Comparison of ENCODE assay signal across 9 cellular contexts in genomic region chr6:43247115-43247999, GRCh38. TPM values are rescaled to one million over a fixed set of nuclear protein-coding genes. Genes with fewer than 3 reads are reported as not detected.
DNase-seq lines count a peak whose midpoint lies in the region; ATAC-seq, FAIRE-seq and TF ChIP-seq lines count a peak whose summit lies in the region.
"Had no signal": no experiment of that assay in that cellular context is flagged by ENCODE, and none has a peak within 500 bp of the region (broad histone marks: within the 10 kb centered on the region; RNA-seq: fewer than 3 reads in every experiment).

No MANE protein-coding gene starts in this region.

- no peak for TF ChIP-seq CTCF in CD8-positive, alpha-beta T cell (IDR thresholded peaks at IDR 0.05)
- no peak for TF ChIP-seq CTCF in fibroblast of mammary gland (conservative IDR thresholded peaks at IDR 0.05; ENCODE audit: control insufficient read depth, insufficient read depth, low read depth, low read length)

- H3K36me3 ChIP-seq in CD8-positive, alpha-beta T cell (ENCODE audit: insufficient read depth, low read length), result no peaks in the 10 kb centered on the region

- no peaks in the 10 kb centered on the region for H3K9me3 Mint-ChIP-seq in CD8-positive, alpha-beta T cell
- H3K9me3 Mint-ChIP-seq in activated T-helper 1 cell treated with anti-CD3 and anti-CD28 coated beads, Interleukin-12 subunit alpha, Interleukin-12 subunit beta, Interleukin-2, Interleukin-4 antibody, amounts not matched to agents 30 ng/mL and 10 ng/mL and 1 ng/mL, durations not matched to agents 14 hours and 24 hours and 36 hours, result no peaks in the 10 kb centered on the region
- H3K9me3 Mint-ChIP-seq in naive thymus-derived CD8-positive, alpha-beta T cell, result no peaks in the 10 kb centered on the region
- no peaks in the 10 kb centered on the region for H3K9me3 Mint-ChIP-seq in stimulated activated memory B cell treated with anti-CD40 and anti-IgM and Interleukin-4, amounts not matched to agents 10 μg/mL and 1 μg/mL and 100 μg/mL, for 72 hours

- peak overlapping the region; percentile 19 for H3K27ac ChIP-seq in CD8-positive, alpha-beta T cell (ENCODE audit: low read depth, low read length)

- H3K9me3 ChIP-seq in CD8-positive, alpha-beta T cell (ENCODE audit: low read length), result no peaks in the 10 kb centered on the region

- H3K27ac Mint-ChIP-seq in CD8-positive, alpha-beta T cell, result peak overlapping the region; percentile 88
- peak overlapping the region; percentile 85 for H3K27ac Mint-ChIP-seq in activated T-helper 1 cell treated with anti-CD3 and anti-CD28 coated beads, Interleukin-12 subunit alpha, Interleukin-12 subunit beta, Interleukin-2, Interleukin-4 antibody, amounts not matched to agents 30 ng/mL and 10 ng/mL and 1 ng/mL, durations not matched to agents 14 hours and 24 hours and 36 hours
- peak overlapping the region; percentile 76 to 94 (median 89) for H3K27ac Mint-ChIP-seq in naive thymus-derived CD8-positive, alpha-beta T cell
- peak overlapping the region; percentile 86 for H3K27ac Mint-ChIP-seq in stimulated activated memory B cell treated with anti-CD40 and anti-IgM and Interleukin-4, amounts not matched to agents 10 μg/mL and 1 μg/mL and 100 μg/mL, for 72 hours

- H3K4me3 ChIP-seq in CD8-positive, alpha-beta T cell (ENCODE audit: low read depth, low read length), result peak overlapping the region; percentile 71
- peak overlapping the region; percentile 40 for H3K4me3 ChIP-seq in fibroblast of mammary gland (ENCODE audit: control insufficient read depth, low read depth, low read length)

- POLR2A ChIA-PET in CD8-positive, alpha-beta T cell (lab: Charles Lee), result interaction anchor here (1.0 to 1.6 kb wide), 3 partner anchors 18 to 65 kb away, joined by 4 to 8 read pairs (median 4); partner anchors contain the start of genes CUL9 and DNPH1
- POLR2A ChIA-PET in naive thymus-derived CD8-positive, alpha-beta T cell (lab: Charles Lee), result interaction anchor here (1.2 to 1.6 kb wide), 3 partner anchors 18 to 23 kb away, joined by 4 to 9 read pairs (median 6); partner anchors contain the start of gene DNPH1

- peaks cover 11% of the 10 kb centered on the region for H3K27me3 ChIP-seq in CD8-positive, alpha-beta T cell (ENCODE audit: insufficient read depth, low read length)

- FAIRE-seq in HTR-8/SVneo (lab: Jason Lieb, UNC), result peak; percentile 59

- CTCF ChIA-PET in CD8-positive, alpha-beta T cell (lab: Charles Lee), result interaction anchor here (0.6 to 2.0 kb wide), 3 partner anchors 18 to 345 kb away, joined by 3 to 11 read pairs (median 5); partner anchors contain the start of gene DNPH1

- H3K4me3 Mint-ChIP-seq in CD8-positive, alpha-beta T cell, result no peak overlapping the region
- H3K4me3 Mint-ChIP-seq in activated T-helper 1 cell treated with anti-CD3 and anti-CD28 coated beads, Interleukin-12 subunit alpha, Interleukin-12 subunit beta, Interleukin-2, Interleukin-4 antibody, amounts not matched to agents 30 ng/mL and 10 ng/mL and 1 ng/mL, durations not matched to agents 14 hours and 24 hours and 36 hours, result peak overlapping the region; percentile 77
- peak overlapping the region in 8 of 10 donors; percentile 84 to 94 (median 88) for H3K4me3 Mint-ChIP-seq in naive thymus-derived CD8-positive, alpha-beta T cell
- peak overlapping the region; percentile 81 for H3K4me3 Mint-ChIP-seq in stimulated activated memory B cell treated with anti-CD40 and anti-IgM and Interleukin-4, amounts not matched to agents 10 μg/mL and 1 μg/mL and 100 μg/mL, for 72 hours

- peak; percentile 59 to 87 (median 76) for DNase-seq in CD8-positive, alpha-beta T cell
- peak; percentile 91 for DNase-seq in HTR-8/SVneo (ENCODE audit: insufficient read length, low spot score)
- peak; percentile 47 for DNase-seq in OCI-M1 (lab: John Stamatoyannopoulos, UW)
- peak; percentile 77 for DNase-seq in activated T-helper 1 cell treated with anti-CD3 and anti-CD28 coated beads, Interleukin-12 subunit alpha, Interleukin-12 subunit beta, Interleukin-2, Interleukin-4 antibody, amounts not matched to agents 30 ng/mL and 10 ng/mL and 1 ng/mL, durations not matched to agents 14 hours and 24 hours and 36 hours (ENCODE audit: low spot score)
- peak; percentile 16 for DNase-seq in fibroblast of mammary gland (ENCODE audit: low read depth)
- peak; percentile 70 to 86 (median 75) for DNase-seq in naive thymus-derived CD8-positive, alpha-beta T cell

- H3K36me3 Mint-ChIP-seq in CD8-positive, alpha-beta T cell, result no peaks in the 10 kb centered on the region
- H3K36me3 Mint-ChIP-seq in activated T-helper 1 cell treated with anti-CD3 and anti-CD28 coated beads, Interleukin-12 subunit alpha, Interleukin-12 subunit beta, Interleukin-2, Interleukin-4 antibody, amounts not matched to agents 30 ng/mL and 10 ng/mL and 1 ng/mL, durations not matched to agents 14 hours and 24 hours and 36 hours (ENCODE audit: low read depth), result no peaks in the 10 kb centered on the region
- no peaks in the 10 kb centered on the region for H3K36me3 Mint-ChIP-seq in naive thymus-derived CD8-positive, alpha-beta T cell
- no peaks in the 10 kb centered on the region for H3K36me3 Mint-ChIP-seq in stimulated activated memory B cell treated with anti-CD40 and anti-IgM and Interleukin-4, amounts not matched to agents 10 μg/mL and 1 μg/mL and 100 μg/mL, for 72 hours

- peak; percentile 95 for ATAC-seq in CD8-positive, alpha-beta T cell
- ATAC-seq in GM21360 (IDR thresholded peaks at IDR 0.05; ENCODE audit: unreplicated experiment), result peak; percentile 77
- peak; percentile 92 to 94 for ATAC-seq in naive thymus-derived CD8-positive, alpha-beta T cell
- ATAC-seq in stimulated activated memory B cell treated with anti-CD40 and anti-IgM and Interleukin-4, amounts not matched to agents 10 μg/mL and 1 μg/mL and 100 μg/mL, for 72 hours, result peak; percentile 95

- peaks cover 11% of the 10 kb centered on the region for H3K4me1 ChIP-seq in CD8-positive, alpha-beta T cell (ENCODE audit: insufficient read depth, low read length)

- H3K27me3 Mint-ChIP-seq in CD8-positive, alpha-beta T cell (ENCODE audit: low read depth), result peaks cover 16% of the 10 kb centered on the region
- H3K27me3 Mint-ChIP-seq in activated T-helper 1 cell treated with anti-CD3 and anti-CD28 coated beads, Interleukin-12 subunit alpha, Interleukin-12 subunit beta, Interleukin-2, Interleukin-4 antibody, amounts not matched to agents 30 ng/mL and 10 ng/mL and 1 ng/mL, durations not matched to agents 14 hours and 24 hours and 36 hours (ENCODE audit: insufficient read depth), result peaks cover 17% of the 10 kb centered on the region
- H3K27me3 Mint-ChIP-seq in naive thymus-derived CD8-positive, alpha-beta T cell, result peaks cover 4 to 21% (median 18%) of the 10 kb centered on the region in 5 donors
- H3K27me3 Mint-ChIP-seq in stimulated activated memory B cell treated with anti-CD40 and anti-IgM and Interleukin-4, amounts not matched to agents 10 μg/mL and 1 μg/mL and 100 μg/mL, for 72 hours, result peaks cover 15% of the 10 kb centered on the region

- H3K4me1 Mint-ChIP-seq in CD8-positive, alpha-beta T cell (ENCODE audit: low read depth), result peaks cover 15% of the 10 kb centered on the region
- H3K4me1 Mint-ChIP-seq in activated T-helper 1 cell treated with anti-CD3 and anti-CD28 coated beads, Interleukin-12 subunit alpha, Interleukin-12 subunit beta, Interleukin-2, Interleukin-4 antibody, amounts not matched to agents 30 ng/mL and 10 ng/mL and 1 ng/mL, durations not matched to agents 14 hours and 24 hours and 36 hours (ENCODE audit: low read depth), result peaks cover 21% of the 10 kb centered on the region
- H3K4me1 Mint-ChIP-seq in naive thymus-derived CD8-positive, alpha-beta T cell, result peaks cover 15 to 28% (median 19%) of the 10 kb centered on the region in 4 donors
- peaks cover 35% of the 10 kb centered on the region for H3K4me1 Mint-ChIP-seq in stimulated activated memory B cell treated with anti-CD40 and anti-IgM and Interleukin-4, amounts not matched to agents 10 μg/mL and 1 μg/mL and 100 μg/mL, for 72 hours

- intact Hi-C loops in CD8-positive, alpha-beta T cell (cut with DNase I, micrococcal nuclease), result loop anchor here (1.0 to 5.0 kb wide), 8 partner anchors 18 to 1510 kb away; partner anchors contain the start of genes DNPH1 (in 2 of the 2), POLR1C (in 2 of the 2), SRF (in 2 of the 2) and ABCC10 (in 1 of the 2)
- intact Hi-C loops in activated T-helper 1 cell treated with anti-CD3 and anti-CD28 coated beads, Interleukin-12 subunit alpha, Interleukin-12 subunit beta, Interleukin-2, Interleukin-4 antibody, amounts not matched to agents 30 ng/mL and 10 ng/mL and 1 ng/mL, durations not matched to agents 14 hours and 24 hours and 36 hours (cut with micrococcal nuclease), result loop anchor here (1.0 to 10.0 kb wide), 4 partner anchors 23 to 327 kb away; partner anchors contain the start of genes POLH, TJAP1 and XPO5

RNA-seq across cellular contexts. Expression of gene TTBK1, which starts 4.1 kb away (rescaled TPM):
- under 1 TPM in 1 of 2 experiments, not detected in 1; 0.08 TPM for total RNA-seq in CD8-positive, alpha-beta T cell
- 1.7 and 2.0 TPM in 2 replicates for total RNA-seq in activated T-helper 1 cell treated with anti-CD3 and anti-CD28 coated beads, Interleukin-12 subunit alpha, Interleukin-12 subunit beta, Interleukin-2, Interleukin-4 antibody, amounts not matched to agents 30 ng/mL and 10 ng/mL and 1 ng/mL, durations not matched to agents 14 hours and 24 hours and 36 hours
- total RNA-seq in naive thymus-derived CD8-positive, alpha-beta T cell, result not detected
- polyA plus RNA-seq in naive thymus-derived CD8-positive, alpha-beta T cell, result not detected

RNA-seq across cellular contexts. Expression of gene DNPH1, which starts 18.1 kb away (rescaled TPM):
- total RNA-seq in CD8-positive, alpha-beta T cell, result 10 to 100 TPM; 19.6 to 26.8 TPM
- 65.8 and 71.6 TPM in 2 replicates for total RNA-seq in activated T-helper 1 cell treated with anti-CD3 and anti-CD28 coated beads, Interleukin-12 subunit alpha, Interleukin-12 subunit beta, Interleukin-2, Interleukin-4 antibody, amounts not matched to agents 30 ng/mL and 10 ng/mL and 1 ng/mL, durations not matched to agents 14 hours and 24 hours and 36 hours
- total RNA-seq in naive thymus-derived CD8-positive, alpha-beta T cell, result 10 to 100 TPM; 45.9 to 53.8 TPM
- polyA plus RNA-seq in naive thymus-derived CD8-positive, alpha-beta T cell, result 100 to 1,000 TPM; 109 to 173 (median 121) TPM

RNA-seq across cellular contexts. Expression of gene SLC22A7, which starts 50.7 kb away (rescaled TPM):
- total RNA-seq in CD8-positive, alpha-beta T cell, result not detected
- total RNA-seq in activated T-helper 1 cell treated with anti-CD3 and anti-CD28 coated beads, Interleukin-12 subunit alpha, Interleukin-12 subunit beta, Interleukin-2, Interleukin-4 antibody, amounts not matched to agents 30 ng/mL and 10 ng/mL and 1 ng/mL, durations not matched to agents 14 hours and 24 hours and 36 hours, result not detected in 2 replicates
- not detected for total RNA-seq in naive thymus-derived CD8-positive, alpha-beta T cell
- not detected for polyA plus RNA-seq in naive thymus-derived CD8-positive, alpha-beta T cell
- total RNA-seq: T-helper 2 cell treated with Interferon-gamma antibody and Interleukin-4, amounts not matched to agents 100 ng/mL and 5 ng/mL, for 36 hours had no signal

Comparison
In these comparisons a context has a peak if more than half of its experiments do, and no peak if none do; other contexts are left out.
1. Peak in every context shown above with its lines: DNase-seq, ATAC-seq, H3K4me3 ChIP-seq and H3K27ac ChIP-seq.
2. DNase-seq: peak in every context shown above with its lines; median percentile 91 in HTR-8/SVneo; 77 in activated T-helper 1 cell treated with anti-CD3 and anti-CD28 coated beads, Interleukin-12 subunit alpha, Interleukin-12 subunit beta, Interleukin-2, Interleukin-4 antibody, amounts not matched to agents 30 ng/mL and 10 ng/mL and 1 ng/mL, durations not matched to agents 14 hours and 24 hours and 36 hours; 76 in CD8-positive, alpha-beta T cell; 75 in naive thymus-derived CD8-positive, alpha-beta T cell; 47 in OCI-M1; 16 in fibroblast of mammary gland.